12 cellular contexts compared by ENCODE assay signal in the genomic region with DNA sequence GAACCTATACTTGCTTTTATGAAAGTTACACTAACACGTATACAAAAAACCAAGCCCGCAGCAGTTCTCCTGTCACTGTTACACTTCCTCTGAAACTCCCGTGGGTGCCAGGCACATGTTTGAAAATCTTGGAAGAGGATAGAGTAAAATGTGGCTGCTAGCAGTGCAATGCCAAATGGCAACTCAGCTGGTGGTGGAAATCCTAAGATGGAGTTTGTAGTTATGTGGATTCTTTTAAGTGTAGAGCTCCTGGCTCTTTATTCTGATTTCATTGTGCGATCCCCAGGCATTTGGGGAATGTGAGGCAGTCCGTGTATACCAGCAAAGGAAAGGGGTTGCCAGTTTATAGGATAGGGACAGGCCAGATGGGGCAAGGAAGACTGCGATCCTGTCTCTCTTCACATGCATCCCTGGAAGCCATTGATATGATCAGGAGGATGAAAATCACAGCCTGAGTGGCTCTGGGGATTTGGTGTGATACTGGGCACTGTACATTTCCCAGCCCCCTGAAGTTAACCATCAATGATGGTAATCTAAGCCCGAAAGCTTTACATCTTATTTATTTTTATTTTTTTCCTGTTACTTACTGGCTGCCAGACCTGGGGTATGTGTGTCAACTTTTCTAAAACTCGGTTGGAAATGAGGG. TPM values are rescaled to one million over a fixed set of nuclear protein-coding genes. Genes with fewer than 3 reads are reported as not detected.
DNase-seq lines count a peak whose midpoint lies in the region; ATAC-seq, FAIRE-seq and TF ChIP-seq lines count a peak whose summit lies in the region.
"Had no signal": no experiment of that assay in that cellular context is flagged by ENCODE, and none has a peak within 500 bp of the region (broad histone marks: within the 10 kb centered on the region; RNA-seq: fewer than 3 reads in every experiment).

No MANE protein-coding gene starts in this region.

- H3K9ac ChIP-seq in kidney (ENCODE audit: low read length in 2 of 2), result no peak overlapping the region

- FAIRE-seq in kidney (lab: Jason Lieb, UNC), result no peak

- in situ Hi-C loops in astrocyte of the spinal cord (cut with HindIII; ENCODE audit: low sequenced_read_pairs), result no loop called here

- no peak overlapping the region for H3K27ac Mint-ChIP-seq in natural killer cell
- H3K27ac Mint-ChIP-seq in natural killer cell treated with Interleukin-12 subunit alpha and Interleukin-12 subunit beta and Interleukin-15 and Interleukin-18, amount 100 ng/mL, for 72 hours, result no peak overlapping the region
- H3K27ac Mint-ChIP-seq: IgD-negative memory B cell had no signal

- H3K9me3 ChIP-seq in kidney (ENCODE audit: control insufficient read depth in 1 of 2, low read length in 2 of 2) (no peaks in the 10 kb centered on the region), aorta (ENCODE audit: control insufficient read depth, low read length) (no peaks in the 10 kb centered on the region)

- intact Hi-C loops in natural killer cell (cut with micrococcal nuclease) (no loop called here), kidney (cut with DNase I) (no loop called here), aorta (cut with DNase I) (loop anchor here (5.0 to 10.0 kb wide), 3 partner anchors 53 to 263 kb away; no protein-coding TSS in a partner anchor)

- no peaks in the 10 kb centered on the region for H3K4me1 ChIP-seq in kidney (ENCODE audit: control insufficient read depth in 1 of 2, insufficient read depth in 1 of 2, low read depth in 1 of 2, low read length in 2 of 2)
- peaks cover 2% of the 10 kb centered on the region in 2 donors for H3K4me1 ChIP-seq in aorta (ENCODE audit: control insufficient read depth in 1 of 2, insufficient read depth in 2 of 2, low read length in 2 of 2)

- WGBS in aorta, 2 donors, result 26 to 30% methylated on average over 8 of the region's 8 CpGs

- H3K4me1 Mint-ChIP-seq in natural killer cell, result peaks cover 5 to 7% of the 10 kb centered on the region in 2 donors
- no peaks in the 10 kb centered on the region for H3K4me1 Mint-ChIP-seq in natural killer cell treated with Interleukin-12 subunit alpha and Interleukin-12 subunit beta and Interleukin-15 and Interleukin-18, amount 100 ng/mL, for 72 hours (ENCODE audit: low read depth in 2 of 2)

- H3K4me3 ChIP-seq in astrocyte of the spinal cord (ENCODE audit: low read depth, low read length) (peak overlapping the region; percentile 74), kidney (ENCODE audit: low read length in 2 of 2) (peak overlapping the region; percentile 62 to 75), aorta (ENCODE audit: low read length in 2 of 2) (peak overlapping the region; percentile 22 to 73)

- H3K4me3 Mint-ChIP-seq in natural killer cell, result peak overlapping the region; percentile 31
- no peak overlapping the region for H3K4me3 Mint-ChIP-seq in natural killer cell treated with Interleukin-12 subunit alpha and Interleukin-12 subunit beta and Interleukin-15 and Interleukin-18, amount 100 ng/mL, for 72 hours
- H3K4me3 Mint-ChIP-seq: IgD-negative memory B cell had no signal

- no peak overlapping the region for H3K27ac ChIP-seq in kidney (ENCODE audit: low read depth in 2 of 2, low read length in 2 of 2)
- peak overlapping the region in 1 of 2 donors; percentile 20 for H3K27ac ChIP-seq in aorta (ENCODE audit: low read depth in 1 of 2, low read length in 2 of 2)
- H3K27ac ChIP-seq: epithelial cell of prostate had no signal

- ATAC-seq in natural killer cell (no peak), aorta (ENCODE audit: low FRiP score) (no peak), HG02938 (IDR thresholded peaks at IDR 0.05; ENCODE audit: unreplicated experiment) (no peak), GM21825 (IDR thresholded peaks at IDR 0.05; ENCODE audit: unreplicated experiment) (no peak), GM19328 (IDR thresholded peaks at IDR 0.05; ENCODE audit: unreplicated experiment) (no peak)
- no peak for ATAC-seq in natural killer cell treated with Interleukin-12 subunit alpha and Interleukin-12 subunit beta and Interleukin-15 and Interleukin-18, amount 100 ng/mL, for 72 hours

- TF ChIP-seq CTCF in natural killer cell (IDR thresholded peaks at IDR 0.05), result no peak
- no peak for TF ChIP-seq CTCF in astrocyte of the spinal cord (IDR thresholded peaks at IDR 0.05; ENCODE audit: low read depth, low read length)
- TF ChIP-seq CTCF in kidney (IDR thresholded peaks at IDR 0.05; ENCODE audit: borderline replicate concordance, extremely low read depth, insufficient read depth), result no peak

- H3K36me3 Mint-ChIP-seq in natural killer cell, result no peaks in the 10 kb centered on the region
- H3K36me3 Mint-ChIP-seq in natural killer cell treated with Interleukin-12 subunit alpha and Interleukin-12 subunit beta and Interleukin-15 and Interleukin-18, amount 100 ng/mL, for 72 hours, result peaks cover 5% of the 10 kb centered on the region

- H3K27me3 Mint-ChIP-seq in natural killer cell (ENCODE audit: low read depth in 2 of 2), result peaks cover 14 to 34% of the 10 kb centered on the region in 2 donors
- peaks cover 14 to 16% of the 10 kb centered on the region in 2 donors for H3K27me3 Mint-ChIP-seq in natural killer cell treated with Interleukin-12 subunit alpha and Interleukin-12 subunit beta and Interleukin-15 and Interleukin-18, amount 100 ng/mL, for 72 hours

- no peaks in the 10 kb centered on the region for H3K9me3 Mint-ChIP-seq in natural killer cell
- H3K9me3 Mint-ChIP-seq in natural killer cell treated with Interleukin-12 subunit alpha and Interleukin-12 subunit beta and Interleukin-15 and Interleukin-18, amount 100 ng/mL, for 72 hours, result no peaks in the 10 kb centered on the region

- no peaks in the 10 kb centered on the region for H3K36me3 ChIP-seq in kidney (ENCODE audit: control insufficient read depth in 1 of 2, insufficient read depth in 2 of 2, low read length in 2 of 2)
- H3K36me3 ChIP-seq in aorta (ENCODE audit: control insufficient read depth in 1 of 2, insufficient read depth in 2 of 2, low read length in 1 of 2), result no peaks in the 10 kb centered on the region

- H3K27me3 ChIP-seq in aorta (ENCODE audit: control insufficient read depth in 1 of 2, insufficient read depth in 2 of 2, low read length in 1 of 2), result no peaks in the 10 kb centered on the region

- no peak for DNase-seq in natural killer cell
- DNase-seq in natural killer cell treated with Interleukin-12 subunit alpha and Interleukin-12 subunit beta and Interleukin-15 and Interleukin-18, amount 100 ng/mL, for 72 hours (ENCODE audit: low spot score), result no peak
- DNase-seq in astrocyte of the spinal cord (ENCODE audit: low read depth, low spot score), result peak; percentile 12
- DNase-seq in kidney, result no peak
- no peak for DNase-seq in aorta
- DNase-seq: activated naive CD4-positive, alpha-beta T cell; NCI-H510A treated with DMSO at 0.1 percent for 48 hours had no signal

RNA-seq across cellular contexts. Expression of gene STAC, which starts 1.1 kb away (rescaled TPM):
- total RNA-seq in natural killer cell, result not detected
- total RNA-seq in natural killer cell treated with Interleukin-12 subunit alpha and Interleukin-12 subunit beta and Interleukin-15 and Interleukin-18, amount 100 ng/mL, for 72 hours, result under 1 TPM in 1 of 2 donors, not detected in 1; 0.29 TPM
- total RNA-seq in kidney, result 6.2 TPM
- polyA plus RNA-seq in kidney (ENCODE audit: insufficient read depth, low read depth, low replicate concordance), result 3.2 TPM
- total RNA-seq in aorta, result 10 to 100 TPM; 12.5 to 14.2 TPM
- 10 to 100 TPM in 1 of 2 donors, 1 to 10 TPM in 1; 9.1 to 11.5 TPM for polyA plus RNA-seq in aorta
- polyA plus RNA-seq: IgD-negative memory B cell had no signal

Comparison
In these comparisons a context has a peak if more than half of its experiments do, and no peak if none do; other contexts are left out.
1. intact Hi-C loops: an anchor here in aorta (5.0 to 10.0 kb wide); none called in natural killer cell and kidney.